28 cellular contexts compared by ENCODE assay signal in the genomic region with DNA sequence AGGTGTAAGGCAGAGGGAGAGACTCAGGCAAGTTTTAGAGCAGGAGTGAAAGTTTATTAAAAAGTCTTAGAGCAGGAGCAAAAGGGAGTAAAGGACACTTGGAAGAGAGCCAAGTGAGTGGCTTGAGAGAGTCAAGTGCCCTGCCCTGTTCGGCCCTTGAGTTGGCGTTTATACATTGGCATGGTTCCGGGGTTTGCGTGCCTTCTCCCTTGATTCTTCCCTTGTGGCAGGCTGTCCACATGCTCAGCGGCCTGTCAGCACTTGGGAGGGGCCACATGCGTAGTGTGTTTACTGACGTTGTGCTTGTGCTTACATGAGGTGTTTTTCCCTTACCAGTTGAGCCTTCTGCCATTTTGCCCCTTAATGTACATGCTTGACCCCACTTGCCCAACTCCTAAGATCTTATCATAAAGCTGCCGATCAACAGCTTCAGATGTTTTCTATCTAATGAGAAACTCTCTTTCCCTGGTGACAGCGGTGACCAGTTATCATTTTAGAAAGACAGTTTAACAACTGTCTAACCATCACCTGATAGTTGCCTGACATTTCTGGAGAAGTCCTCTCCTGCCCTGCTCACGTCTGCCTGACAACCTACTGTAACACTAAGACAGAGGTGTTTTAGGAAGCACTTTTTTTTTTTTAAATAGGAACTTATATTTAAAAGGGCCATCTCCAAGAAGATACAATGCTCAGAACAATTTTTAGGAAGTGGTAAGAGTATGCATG. TPM values are rescaled to one million over a fixed set of nuclear protein-coding genes. Genes with fewer than 3 reads are reported as not detected.
DNase-seq lines count a peak whose midpoint lies in the region; ATAC-seq, FAIRE-seq and TF ChIP-seq lines count a peak whose summit lies in the region.
"Had no signal": no experiment of that assay in that cellular context is flagged by ENCODE, and none has a peak within 500 bp of the region (broad histone marks: within the 10 kb centered on the region; RNA-seq: fewer than 3 reads in every experiment).

No MANE protein-coding gene starts in this region.

- no peak for TF ChIP-seq RAD21 in H1 (IDR thresholded peaks at IDR 0.05 in 1 of 2, conservative IDR thresholded peaks at IDR 0.05 in 1 of 2; ENCODE audit: low read depth in 2 of 2, low read length in 2 of 2)

- H4K8ac ChIP-seq in H1 (ENCODE audit: extremely low read depth, insufficient read depth, low read length), result no peak overlapping the region

- no peak overlapping the region for H3K56ac ChIP-seq in H1 (replicated peaks; ENCODE audit: insufficient read length, low read depth, low read length)

- TF ChIP-seq POLR2A in H1 (IDR thresholded peaks at IDR 0.05; ENCODE audit: control extremely low read depth in 1 of 2, low read depth in 2 of 2, low read length in 2 of 2), result no peak

- no peak overlapping the region for H3K9ac ChIP-seq in H1 (replicated peaks in 1 of 4; ENCODE audit: extremely low read depth in 1 of 4, low read depth in 3 of 4, low read length in 3 of 4)
- H3K9ac ChIP-seq: BLaER1 had no signal

- H3K36me3 ChIP-seq in cardiac muscle cell (no peaks in the 10 kb centered on the region), left ventricle myocardium inferior (no peaks in the 10 kb centered on the region), H1 (ENCODE audit: control insufficient read depth in 2 of 4, insufficient read depth in 4 of 4, low read length in 3 of 4) (no peaks in the 10 kb centered on the region)
- H3K36me3 ChIP-seq: adrenal gland, BLaER1, gastroesophageal sphincter, neutrophil, vagina had no signal

- H3K27me3 ChIP-seq in cardiac muscle cell (no peaks in the 10 kb centered on the region), left ventricle myocardium inferior (ENCODE audit: low read depth) (no peaks in the 10 kb centered on the region), H1 (replicated peaks in 1 of 4; ENCODE audit: control insufficient read depth in 3 of 4, extremely low read depth in 1 of 4, insufficient read depth in 3 of 4, low read length in 3 of 4) (no peaks in the 10 kb centered on the region)
- H3K27me3 ChIP-seq: adrenal gland, BLaER1, gastroesophageal sphincter, neutrophil, vagina had no signal

- no peak overlapping the region for H3K4me2 ChIP-seq in H1 (ENCODE audit: insufficient read depth in 1 of 2, low read depth in 2 of 2, low read length in 2 of 2)
- H3K4me2 ChIP-seq: BLaER1, smooth muscle cell had no signal

- H3K4ac ChIP-seq in H1 (replicated peaks; ENCODE audit: insufficient read length, low read depth, low read length), result no peak overlapping the region

- peaks cover 30% of the 10 kb centered on the region for H3K4me1 ChIP-seq in cardiac muscle cell (ENCODE audit: low read depth)
- H3K4me1 ChIP-seq in left ventricle myocardium inferior, result no peaks in the 10 kb centered on the region
- H3K4me1 ChIP-seq in H1 (replicated peaks in 1 of 4; ENCODE audit: control insufficient read depth in 3 of 4, insufficient read depth in 4 of 4, low read length in 3 of 4), result peaks cover 0 to 19% (median 4%) of the 10 kb centered on the region in 4 experiments; a peak in 5 of 7 replicates
- H3K4me1 ChIP-seq: adrenal gland, BLaER1, gastroesophageal sphincter, psoas muscle, vagina had no signal

- peak overlapping the region; percentile 45 for H4K91ac ChIP-seq in H1 (replicated peaks; ENCODE audit: insufficient read length, low read length)

- H2BK5ac ChIP-seq in H1 (ENCODE audit: low read depth, low read length), result no peak overlapping the region

- H3K23me2 ChIP-seq in H1 (ENCODE audit: low read depth, low read length), result no peaks in the 10 kb centered on the region

- no peaks in the 10 kb centered on the region for H4K20me1 ChIP-seq in H1 (replicated peaks in 1 of 2; ENCODE audit: control insufficient read depth in 1 of 2, insufficient read depth in 2 of 2, low read length in 2 of 2)
- H4K20me1 ChIP-seq: BLaER1 had no signal

- H2BK15ac ChIP-seq in H1 (ENCODE audit: low read length), result no peak overlapping the region; the same call in 1 of the 2 replicates

- H3K4me3 ChIP-seq in cardiac muscle cell (no peak overlapping the region), left ventricle myocardium inferior (no peak overlapping the region), H1 (ENCODE audit: extremely low read depth in 1 of 4, insufficient read depth in 2 of 4, low read depth in 3 of 4, low read length in 4 of 4) (no peak overlapping the region)
- H3K4me3 ChIP-seq: adrenal gland, BLaER1, gastroesophageal sphincter, psoas muscle, smooth muscle cell, vagina had no signal

- no peak for ATAC-seq in HG03378 (IDR thresholded peaks at IDR 0.05; ENCODE audit: unreplicated experiment)
- ATAC-seq: activated T-cell treated with anti-CD3 and anti-CD28 coated beads, Interleukin-2, amount 50 U/mL, for 4 hours; gastroesophageal sphincter; psoas muscle; T-helper 17 cell had no signal

- intact Hi-C loops in left ventricle myocardium inferior (cut with micrococcal nuclease) (no loop called here), posterior vena cava (cut with DNase I) (no loop called here)

- H3K14ac ChIP-seq in H1 (ENCODE audit: insufficient read length), result no peak overlapping the region

- 93% methylated on average over 10 of the region's 10 CpGs; no CpG with 5 or more reads in 1 of the 2 experiments for WGBS in H1 (ENCODE audit: extremely low coverage in 1 of 2, insufficient coverage in 1 of 2, insufficient read length in 1 of 2, insufficient replicate concordance in 2 of 2, low coverage in 1 of 2, low lambda C conversion rate in 2 of 2, missing lambda C conversion rate in 1 of 2), 2 experiments

- H3K9me3 ChIP-seq in cardiac muscle cell (ENCODE audit: low read depth) (no peaks in the 10 kb centered on the region), left ventricle myocardium inferior (replicated peaks) (no peaks in the 10 kb centered on the region), H1 (ENCODE audit: insufficient read depth in 2 of 2, low read depth in 1 of 2, low read length in 1 of 2) (no peaks in the 10 kb centered on the region)
- H3K9me3 ChIP-seq: adrenal gland, BLaER1, gastroesophageal sphincter, neutrophil, psoas muscle, vagina had no signal

- H2BK20ac ChIP-seq in H1 (ENCODE audit: low read length), result no peak overlapping the region

- H2AFZ ChIP-seq in H1 (ENCODE audit: low read length), result no peak overlapping the region

- POLR2A ChIA-PET in H1 (lab: Charles Lee; ENCODE audit: partially characterized antibody), result no interaction called here

- H2AK5ac ChIP-seq in H1 (ENCODE audit: low read depth, low read length), result no peak overlapping the region

- H3K27ac ChIP-seq in cardiac muscle cell (peak overlapping the region; percentile 71), left ventricle myocardium inferior (replicated peaks) (no peak overlapping the region), H1 (ENCODE audit: low read depth, low read length) (no peak overlapping the region)
- H3K27ac ChIP-seq: adrenal gland, BLaER1, gastroesophageal sphincter, neutrophil, psoas muscle, vagina had no signal

- peak overlapping the region; percentile 85; the same call in 1 of the 2 replicates for H2BK12ac ChIP-seq in H1 (ENCODE audit: low read depth, low read length)

- no peaks in the 10 kb centered on the region for H3K79me1 ChIP-seq in H1 (ENCODE audit: low read depth, low read length)

- no peak overlapping the region for H3K18ac ChIP-seq in H1 (ENCODE audit: extremely low read depth, low read length)

- H3K23ac ChIP-seq in H1 (ENCODE audit: insufficient read length), result no peak overlapping the region

- no peaks in the 10 kb centered on the region for H3K79me2 ChIP-seq in H1 (ENCODE audit: control insufficient read depth in 1 of 2, insufficient read depth in 2 of 2, low read length in 2 of 2)

- H2BK120ac ChIP-seq in H1 (replicated peaks; ENCODE audit: low read depth, low read length), result peak overlapping the region; percentile 38

- FAIRE-seq in H1 (lab: Jason Lieb, UNC) (no peak), HTR-8/SVneo (lab: Jason Lieb, UNC) (no peak)
- FAIRE-seq: colon, RCC 7860 had no signal

- CTCF ChIA-PET in H1 (lab: Charles Lee; ENCODE audit: partially characterized antibody), result no interaction called here

- TF ChIP-seq EP300 in H1 (IDR thresholded peaks at IDR 0.05; ENCODE audit: borderline replicate concordance in 1 of 2, low read depth in 2 of 2, low read length in 2 of 2), result no peak

- TF ChIP-seq CTCF in cardiac muscle cell (IDR thresholded peaks at IDR 0.05; ENCODE audit: low read depth, low read length) (no peak), left ventricle myocardium inferior (IDR thresholded peaks at IDR 0.05; ENCODE audit: borderline replicate concordance) (no peak), H1 (IDR thresholded peaks at IDR 0.05; ENCODE audit: control extremely low read depth in 1 of 3, insufficient read depth in 1 of 3, low read depth in 1 of 3, low read length in 3 of 3) (no peak)

- H4K5ac ChIP-seq in H1 (ENCODE audit: insufficient read length, low read depth, low read length), result no peak overlapping the region

- DNase-seq in cardiac muscle cell (ENCODE audit: low read depth in 1 of 2, low spot score in 1 of 2), result peak in 1 of 2 donors; percentile 94
- no peak for DNase-seq in left ventricle myocardium inferior
- DNase-seq in H1 (ENCODE audit: low read depth in 1 of 2, low spot score in 2 of 2), result no peak
- DNase-seq in posterior vena cava (ENCODE audit: low spot score), result peak; percentile 61
- no peak for DNase-seq in HuH-7 (ENCODE audit: low spot score)
- DNase-seq in HTR-8/SVneo (ENCODE audit: insufficient read length, low spot score), result no peak
- DNase-seq in islet precursor cell, result no peak
- DNase-seq: activated CD4-positive, alpha-beta T cell treated with anti-CD3 and anti-CD28 coated beads for 4 hours; activated naive CD4-positive, alpha-beta T cell; activated T-cell treated with anti-CD3 and anti-CD28 coated beads, Interleukin-2, amount 50 U/mL, for 4 hours; adrenal gland; COR-L47; endodermal cell; hypothalamus; mammary epithelial cell; NCI-H1436 treated with DMSO at 0.1 percent for 48 hours; NCI-H526 treated with DMSO at 0.1 percent for 48 hours; psoas muscle; T-helper 17 cell had no signal

TF ChIP-seq in H1, 55 proteins besides CTCF, POLR2A, EP300 and RAD21 (continues in another document):
- no peak for TF ChIP-seq HDAC6 (IDR thresholded peaks at IDR 0.05; ENCODE audit: low read depth, low read length)

RNA-seq across cellular contexts. Expression of a gene that starts 49.5 kb away (rescaled TPM):
- 0.21 and 0.49 TPM in 2 replicates for total RNA-seq in cardiac muscle cell
- polyA plus RNA-seq in cardiac muscle cell, result 0.29 and 0.35 TPM in 2 replicates
- not detected for total RNA-seq in left ventricle myocardium inferior
- 0.34 TPM in 1 of 2 replicates, not detected in the other for total RNA-seq in H1 (2021; fragmentation: NEBNext Ultra II Directional; extraction: Animal tissue kit (Norgen Biotek cat#: 25700))
- polyA plus RNA-seq in H1 (2011; rRNA removed), result 0.09 and 0.11 TPM in 2 replicates
- 0.16 TPM for polyA plus RNA-seq in H1 (2011; cell fraction: cytosol; rRNA removed)
- polyA plus RNA-seq in H1 (2011; cell fraction: nucleus; rRNA removed), result 0.11 TPM
- polyA plus RNA-seq in H1 (2012, experiment 1 of 2), result 0.11 to 0.16 TPM in 2 of 4 replicates, not detected in the others
- polyA plus RNA-seq in H1 (2012, experiment 2 of 2), result not detected
- 0.39 TPM for polyA plus RNA-seq in H1 (2013, experiment 1 of 2)
- 0.44 TPM for polyA plus RNA-seq in H1 (2013, experiment 2 of 2)
- 0.12 and 0.25 TPM in 2 replicates for polyA minus RNA-seq in H1 (2011; rRNA and poly(A)+ RNA removed)
- polyA minus RNA-seq in H1 (2011; cell fraction: cytosol; rRNA and poly(A)+ RNA removed), result not detected
- polyA minus RNA-seq in H1 (2011; cell fraction: nucleus; rRNA and poly(A)+ RNA removed), result not detected
- total RNA-seq in posterior vena cava, result under 1 TPM in 1 of 2 donors, not detected in 1; 0.56 TPM
- total RNA-seq: mammary epithelial cell, myocyte, T-helper 17 cell, vagina had no signal
- polyA plus RNA-seq: mammary epithelial cell, psoas muscle had no signal
